In genomic region chr1:4310396-4310923, GRCh38 we compare ENCODE assay signal across 12 cellular contexts.
A peak's percentile ranks its signal among the peaks of the same experiment; 100 is the strongest.
DNase-seq lines count a peak whose midpoint lies in the region; TF ChIP-seq lines count a peak whose summit lies in the region.
"Had no signal": no experiment of that assay in that cellular context is flagged by ENCODE, and none has a peak within 500 bp of the region (broad histone marks: within the 10 kb centered on the region; RNA-seq: fewer than 3 reads in every experiment).

No MANE protein-coding gene starts in this region.

- H3K4me1 ChIP-seq in DOHH2 (ENCODE audit: control insufficient read depth, low read length): peaks cover 78% of the 10 kb centered on the region
- peaks cover 40% of the 10 kb centered on the region for H3K4me1 ChIP-seq in OCI-LY1 (ENCODE audit: insufficient read depth, low read length, severe bottlenecking)
- H3K4me1 ChIP-seq: A549, BE2C, Caco-2 had no signal

- H3K9me2 ChIP-seq in DOHH2 (replicated peaks; ENCODE audit: control insufficient read depth, low read length): no peaks in the 10 kb centered on the region
- H3K9me2 ChIP-seq in OCI-LY1 (ENCODE audit: low read depth, low read length): no peaks in the 10 kb centered on the region

- H3K9me3 Mint-ChIP-seq in activated CD4-positive, alpha-beta T cell treated with anti-CD3 and anti-CD28 coated beads, Interleukin-2, amount 10 ng/mL, durations not matched to agents 24 days and 14 days: peaks cover 11% of the 10 kb centered on the region

- H3K4me2 ChIP-seq in DOHH2 (ENCODE audit: low read length) (peak overlapping the region; percentile 80), OCI-LY1 (ENCODE audit: low read length) (peak overlapping the region; percentile 23; the same call in 1 of the 2 replicates)
- H3K4me2 ChIP-seq: A549 had no signal

- peaks cover 27% of the 10 kb centered on the region for H3K36me3 ChIP-seq in DOHH2 (ENCODE audit: control insufficient read depth, low read length)
- no peaks in the 10 kb centered on the region; the same call in 1 of the 2 replicates for H3K36me3 ChIP-seq in OCI-LY1 (ENCODE audit: insufficient read depth, low read length)
- H3K36me3 ChIP-seq: BE2C had no signal

- H3K4me3 ChIP-seq in DOHH2 (ENCODE audit: low read length): peak overlapping the region; percentile 64
- H3K4me3 ChIP-seq in OCI-LY1 (ENCODE audit: low read depth, low read length, poor library complexity, severe bottlenecking): no peak overlapping the region
- H3K4me3 ChIP-seq: A549 had no signal

- H3K27ac ChIP-seq in DOHH2 (ENCODE audit: low read depth, low read length): peak overlapping the region; percentile 92
- H3K27ac ChIP-seq in OCI-LY1 (ENCODE audit: low read depth, low read length, poor library complexity, severe bottlenecking): peak overlapping the region; percentile 69
- H3K27ac ChIP-seq: A549 had no signal

- H2AFZ ChIP-seq in OCI-LY1 (ENCODE audit: low read length): no peak overlapping the region

- H3K27me3 ChIP-seq in DOHH2 (ENCODE audit: control insufficient read depth, low read length) (no peaks in the 10 kb centered on the region), OCI-LY1 (ENCODE audit: insufficient read depth, low read length) (no peaks in the 10 kb centered on the region)
- H3K27me3 ChIP-seq: BE2C had no signal

- peak overlapping the region; percentile 21; the same call in 1 of the 2 replicates for H3K9ac ChIP-seq in OCI-LY1 (ENCODE audit: low read length)

- POLR2A ChIA-PET in GM10248 (lab: Yijun Ruan, JAX): no interaction called here

- H3K79me2 ChIP-seq in DOHH2 (ENCODE audit: control insufficient read depth, low read length) (no peaks in the 10 kb centered on the region), OCI-LY1 (ENCODE audit: insufficient read depth, low read length) (no peaks in the 10 kb centered on the region)

- DNase-seq in mesenteric fat pad (ENCODE audit: low spot score) (peak; percentile 45), GM10248 (ENCODE audit: extremely low spot score) (no peak)
- no peak for DNase-seq in activated CD4-positive, alpha-beta T cell treated with anti-CD3 and anti-CD28 coated beads, Interleukin-2, amount 50 U/mL, for 4 hours
- DNase-seq in activated CD4-positive, alpha-beta T cell treated with anti-CD3 and anti-CD28 coated beads, Interleukin-2, amount 10 ng/mL, durations not matched to agents 24 days and 14 days: no peak
- DNase-seq: BE2C; Caco-2; CD8-positive, alpha-beta memory T cell; DND-41; GF-D8 had no signal

- H3F3A ChIP-seq in DOHH2 (ENCODE audit: control insufficient read depth, insufficient read depth): peaks cover 20% of the 10 kb centered on the region
- no peaks in the 10 kb centered on the region for H3F3A ChIP-seq in OCI-LY1 (ENCODE audit: insufficient read depth, low read length)

- no peaks in the 10 kb centered on the region for H3K27me3 Mint-ChIP-seq in activated CD4-positive, alpha-beta T cell treated with anti-CD3 and anti-CD28 coated beads, Interleukin-2, amount 10 ng/mL, durations not matched to agents 24 days and 14 days
- H3K27me3 Mint-ChIP-seq: CD8-positive, alpha-beta memory T cell had no signal

- intact Hi-C loops in activated CD4-positive, alpha-beta T cell treated with anti-CD3 and anti-CD28 coated beads, Interleukin-2, amount 10 ng/mL, durations not matched to agents 24 days and 14 days (cut with micrococcal nuclease): no loop called here

- no peak overlapping the region for H3K4me3 Mint-ChIP-seq in activated CD4-positive, alpha-beta T cell treated with anti-CD3 and anti-CD28 coated beads, Interleukin-2, amount 10 ng/mL, durations not matched to agents 24 days and 14 days
- H3K4me3 Mint-ChIP-seq: CD8-positive, alpha-beta memory T cell had no signal

- no peaks in the 10 kb centered on the region for H4K20me1 ChIP-seq in DOHH2 (ENCODE audit: control insufficient read depth, insufficient read depth, low read depth, low read length)
- H4K20me1 ChIP-seq in OCI-LY1 (ENCODE audit: insufficient read depth, low read length): no peaks in the 10 kb centered on the region

- TF ChIP-seq CTCF in DOHH2 (IDR thresholded peaks at IDR 0.05; ENCODE audit: low read depth, low read length, poor library complexity, severe bottlenecking) (no peak), OCI-LY1 (IDR thresholded peaks at IDR 0.05; ENCODE audit: low read length) (no peak), GM10248 (IDR thresholded peaks at IDR 0.05; ENCODE audit: control extremely low read depth, extremely low read depth, low read depth, missing control alignments) (no peak)

- H3K9me3 ChIP-seq in DOHH2 (ENCODE audit: control insufficient read depth, insufficient read depth, low read length): peaks cover 47% of the 10 kb centered on the region
- peaks cover 11% of the 10 kb centered on the region for H3K9me3 ChIP-seq in OCI-LY1 (ENCODE audit: low read length)
- H3K9me3 ChIP-seq: A549, BE2C, Caco-2 had no signal

- CTCF ChIA-PET in GM10248 (lab: Yijun Ruan, JAX): no interaction called here

- no peak overlapping the region for H3K27ac Mint-ChIP-seq in activated CD4-positive, alpha-beta T cell treated with anti-CD3 and anti-CD28 coated beads, Interleukin-2, amount 10 ng/mL, durations not matched to agents 24 days and 14 days
- H3K27ac Mint-ChIP-seq: CD8-positive, alpha-beta memory T cell had no signal

- H3K36me3 Mint-ChIP-seq in activated CD4-positive, alpha-beta T cell treated with anti-CD3 and anti-CD28 coated beads, Interleukin-2, amount 10 ng/mL, durations not matched to agents 24 days and 14 days (ENCODE audit: low read depth): no peaks in the 10 kb centered on the region
- H3K36me3 Mint-ChIP-seq: CD8-positive, alpha-beta memory T cell had no signal

- H3K4me1 Mint-ChIP-seq in activated CD4-positive, alpha-beta T cell treated with anti-CD3 and anti-CD28 coated beads, Interleukin-2, amount 10 ng/mL, durations not matched to agents 24 days and 14 days: no peaks in the 10 kb centered on the region
- H3K4me1 Mint-ChIP-seq: CD8-positive, alpha-beta memory T cell had no signal
